15 cellular contexts compared by ENCODE assay signal in genomic region chr9:77708416-77708815, GRCh38.
DNase-seq lines count a peak whose midpoint lies in the region; FAIRE-seq and TF ChIP-seq lines count a peak whose summit lies in the region.
"Had no signal": no experiment of that assay in that cellular context is flagged by ENCODE, and none has a peak within 500 bp of the region (broad histone marks: within the 10 kb centered on the region; RNA-seq: fewer than 3 reads in every experiment).

No MANE protein-coding gene starts in this region.

- POLR2A ChIA-PET in AG04449 (lab: Yijun Ruan, JAX), result interaction anchor here (0.7 to 1.0 kb wide), 2 partner anchors 43 to 232 kb away, joined by 3 read pairs; no protein-coding TSS in a partner anchor

- CTCF ChIA-PET in AG04449 (lab: Yijun Ruan, JAX), result no interaction called here

- H3K4me3 ChIP-seq in AG04449 (ENCODE audit: low read depth, low read length), result no peak overlapping the region
- no peak overlapping the region for H3K4me3 ChIP-seq in neutrophil (ENCODE audit: low read depth in 1 of 2, low read length in 1 of 2)
- H3K4me3 ChIP-seq: adrenal gland, neural progenitor cell, transverse colon had no signal

- peak; percentile 45 for DNase-seq in AG04449 (ENCODE audit: low read depth, low spot score)
- DNase-seq in RCC 7860 (ENCODE audit: low spot score), result peak; percentile 72
- DNase-seq in epithelial cell of prostate (ENCODE audit: low read depth, low spot score), result no peak
- no peak for DNase-seq in activated effector memory CD4-positive, alpha-beta T cell treated with anti-CD3 and anti-CD28 coated beads, Interleukin-2, amount 50 U/mL, for 16 hours
- DNase-seq in T-helper 1 cell, result no peak
- DNase-seq in central memory CD4-positive, alpha-beta T cell, result no peak
- no peak for DNase-seq in NCI-H526 treated with DMSO at 0.1 percent for 48 hours (lab: John Stamatoyannopoulos, UW)
- DNase-seq: activated CD4-positive, alpha-beta T cell treated with anti-CD3 and anti-CD28 coated beads for 1 hour; activated T-cell treated with anti-CD3 and anti-CD28 coated beads, Interleukin-2, amount 50 U/mL, for 24 hours; hippocampal formation; T-cell had no signal

- H3K9me3 ChIP-seq in neutrophil, result no peaks in the 10 kb centered on the region
- H3K9me3 ChIP-seq: adrenal gland, transverse colon had no signal

- H3K4me1 ChIP-seq in neutrophil (ENCODE audit: control insufficient read depth in 1 of 2, insufficient read depth in 1 of 2, low read depth in 1 of 2, low read length in 1 of 2), result peaks cover 18 to 20% of the 10 kb centered on the region in 2 experiments
- H3K4me1 ChIP-seq: adrenal gland, neural progenitor cell had no signal

- no peaks in the 10 kb centered on the region for H3K36me3 ChIP-seq in neutrophil
- H3K36me3 ChIP-seq: adrenal gland, neural progenitor cell, transverse colon had no signal

- no peaks in the 10 kb centered on the region for H3K27me3 ChIP-seq in neutrophil
- H3K27me3 ChIP-seq: adrenal gland, neural progenitor cell, transverse colon had no signal

- TF ChIP-seq CTCF in AG04449 (IDR thresholded peaks at IDR 0.05; ENCODE audit: insufficient read depth, low read length, missing control alignments), result no peak
- TF ChIP-seq CTCF in neutrophil (IDR thresholded peaks at IDR 0.05), result no peak

- FAIRE-seq in RCC 7860 (lab: Jason Lieb, UNC), result no peak

- H3K27ac ChIP-seq in epithelial cell of prostate (peak overlapping the region; percentile 60), neutrophil (peak overlapping the region; percentile 83)
- H3K27ac ChIP-seq: adrenal gland, neural progenitor cell had no signal

Comparison
In these comparisons a context has a peak if more than half of its experiments do, and no peak if none do; other contexts are left out.
1. DNase-seq: peak in AG04449 (single experiment) and RCC 7860 (single experiment); none in epithelial cell of prostate (single experiment), activated effector memory CD4-positive, alpha-beta T cell treated with anti-CD3 and anti-CD28 coated beads, Interleukin-2, amount 50 U/mL, for 16 hours (single experiment), T-helper 1 cell (0 of 5), central memory CD4-positive, alpha-beta T cell (single experiment) and NCI-H526 treated with DMSO at 0.1 percent for 48 hours (single experiment).